14 cellular contexts compared by ENCODE assay signal in the genomic region with DNA sequence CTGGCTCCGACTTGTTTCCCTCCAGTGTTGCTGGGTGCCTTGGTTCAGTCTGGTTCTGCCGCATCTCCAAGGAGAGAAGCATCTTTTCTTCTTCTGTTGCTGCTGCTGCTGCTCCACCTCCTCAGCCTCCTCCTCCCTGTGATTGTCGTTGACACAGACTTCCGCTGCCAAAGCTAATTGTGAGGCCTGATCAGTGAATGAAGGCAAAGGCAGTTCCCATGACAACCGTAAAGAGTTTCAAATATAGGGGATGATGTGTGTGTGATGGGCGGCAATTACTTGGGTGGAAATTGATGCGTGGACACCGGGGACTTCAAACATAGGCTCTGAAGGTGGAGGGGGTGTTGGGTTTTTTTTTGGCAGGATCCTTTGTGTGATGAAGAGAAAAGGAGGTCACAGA. TPM values are rescaled to one million over a fixed set of nuclear protein-coding genes. Genes with fewer than 3 reads are reported as not detected.
DNase-seq lines count a peak whose midpoint lies in the region; ATAC-seq and TF ChIP-seq lines count a peak whose summit lies in the region.
"Had no signal": no experiment of that assay in that cellular context is flagged by ENCODE, and none has a peak within 500 bp of the region (broad histone marks: within the 10 kb centered on the region; RNA-seq: fewer than 3 reads in every experiment).

No MANE protein-coding gene starts in this region.

- H3K9me3 ChIP-seq in endodermal cell (ENCODE audit: control insufficient read depth, low read length): no peaks in the 10 kb centered on the region
- H3K9me3 ChIP-seq: ascending aorta, BE2C, HAP-1 had no signal

- intact Hi-C loops in natural killer cell (cut with micrococcal nuclease): no loop called here

- no peaks in the 10 kb centered on the region for H3K9me3 Mint-ChIP-seq in natural killer cell treated with Interleukin-12 subunit alpha and Interleukin-12 subunit beta and Interleukin-15 and Interleukin-18, amount 100 ng/mL, for 72 hours
- H3K9me3 Mint-ChIP-seq in natural killer cell: no peaks in the 10 kb centered on the region
- no peaks in the 10 kb centered on the region for H3K9me3 Mint-ChIP-seq in endodermal cell

- peak; percentile 25 for DNase-seq in natural killer cell treated with Interleukin-12 subunit alpha and Interleukin-12 subunit beta and Interleukin-15 and Interleukin-18, amount 100 ng/mL, for 72 hours (ENCODE audit: low spot score)
- no peak for DNase-seq in natural killer cell
- DNase-seq in activated CD4-positive, alpha-beta T cell treated with anti-CD3 and anti-CD28 coated beads, Interleukin-2, amount 50 U/mL, for 1 hour: peak; percentile 51
- no peak for DNase-seq in endodermal cell
- peak; percentile 71 for DNase-seq in superior temporal gyrus (ENCODE audit: extremely low spot score)
- DNase-seq in NCI-H2196 treated with DMSO at 0.1 percent for 48 hours (lab: John Stamatoyannopoulos, UW; ENCODE audit: unreplicated experiment): no peak
- DNase-seq: BE2C, foreskin fibroblast, NCI-H524 treated with DMSO at 0.1 percent for 48 hours had no signal

- H3K27me3 Mint-ChIP-seq in natural killer cell treated with Interleukin-12 subunit alpha and Interleukin-12 subunit beta and Interleukin-15 and Interleukin-18, amount 100 ng/mL, for 72 hours: no peaks in the 10 kb centered on the region
- H3K27me3 Mint-ChIP-seq in natural killer cell (ENCODE audit: low read depth in 2 of 2) (no peaks in the 10 kb centered on the region), endodermal cell (ENCODE audit: insufficient read depth) (no peaks in the 10 kb centered on the region)

- no peak overlapping the region for H3K4me3 ChIP-seq in endodermal cell (ENCODE audit: low read length)
- H3K4me3 ChIP-seq: ascending aorta, HAP-1 had no signal

- WGBS in endodermal cell (ENCODE audit: insufficient coverage in 1 of 2, insufficient read length in 1 of 2), 2 experiments: 84 to 88% methylated on average over 6 to 8 of the region's 8 CpGs

- no peak overlapping the region for H3K4me3 Mint-ChIP-seq in natural killer cell treated with Interleukin-12 subunit alpha and Interleukin-12 subunit beta and Interleukin-15 and Interleukin-18, amount 100 ng/mL, for 72 hours
- no peak overlapping the region for H3K4me3 Mint-ChIP-seq in natural killer cell
- H3K4me3 Mint-ChIP-seq in endodermal cell: no peak overlapping the region

- H3K36me3 ChIP-seq in endodermal cell (ENCODE audit: control insufficient read depth, insufficient read depth, low read length): peaks cover 7% of the 10 kb centered on the region
- H3K36me3 ChIP-seq: ascending aorta, BE2C, HAP-1 had no signal

- no peak overlapping the region for H3K9ac ChIP-seq in endodermal cell (ENCODE audit: extremely low read depth, low read length, poor library complexity, severe bottlenecking)

- H3K27ac ChIP-seq in endodermal cell (ENCODE audit: low read depth, low read length): peak overlapping the region; percentile 40
- H3K27ac ChIP-seq: ascending aorta, RWPE1 had no signal

- TF ChIP-seq CTCF in natural killer cell (IDR thresholded peaks at IDR 0.05) (no peak), endodermal cell (conservative IDR thresholded peaks at IDR 0.05) (no peak)

- no peaks in the 10 kb centered on the region for H3K36me3 Mint-ChIP-seq in natural killer cell treated with Interleukin-12 subunit alpha and Interleukin-12 subunit beta and Interleukin-15 and Interleukin-18, amount 100 ng/mL, for 72 hours
- H3K36me3 Mint-ChIP-seq in natural killer cell: no peaks in the 10 kb centered on the region
- H3K36me3 Mint-ChIP-seq in endodermal cell (ENCODE audit: low read depth): peaks cover 6% of the 10 kb centered on the region

- H3K4me1 ChIP-seq in endodermal cell (ENCODE audit: control insufficient read depth, insufficient read depth, low read length): no peaks in the 10 kb centered on the region
- H3K4me1 ChIP-seq: HAP-1 had no signal

- H3K27me3 ChIP-seq in endodermal cell (ENCODE audit: control insufficient read depth, insufficient read depth, low read length, poor library complexity, severe bottlenecking): no peaks in the 10 kb centered on the region
- H3K27me3 ChIP-seq: ascending aorta, BE2C had no signal

- H3K27ac Mint-ChIP-seq in natural killer cell treated with Interleukin-12 subunit alpha and Interleukin-12 subunit beta and Interleukin-15 and Interleukin-18, amount 100 ng/mL, for 72 hours: peak overlapping the region in 1 of 2 donors; percentile 88
- H3K27ac Mint-ChIP-seq in natural killer cell: peak overlapping the region in 1 of 2 donors; percentile 21
- H3K27ac Mint-ChIP-seq in endodermal cell: no peak overlapping the region

- ATAC-seq in natural killer cell treated with Interleukin-12 subunit alpha and Interleukin-12 subunit beta and Interleukin-15 and Interleukin-18, amount 100 ng/mL, for 72 hours: no peak
- no peak for ATAC-seq in natural killer cell
- no peak for ATAC-seq in GM18517 (IDR thresholded peaks at IDR 0.05; ENCODE audit: unreplicated experiment)
- no peak for ATAC-seq in GM18511 (IDR thresholded peaks at IDR 0.05; ENCODE audit: unreplicated experiment)

- H3K4me1 Mint-ChIP-seq in natural killer cell treated with Interleukin-12 subunit alpha and Interleukin-12 subunit beta and Interleukin-15 and Interleukin-18, amount 100 ng/mL, for 72 hours (ENCODE audit: low read depth in 2 of 2): peaks cover 61 to 69% of the 10 kb centered on the region in 2 donors
- peaks cover 63 to 70% of the 10 kb centered on the region in 2 donors for H3K4me1 Mint-ChIP-seq in natural killer cell
- peaks cover 27% of the 10 kb centered on the region for H3K4me1 Mint-ChIP-seq in endodermal cell

RNA-seq across cellular contexts. Expression of a gene that starts 13.7 kb away (rescaled TPM):
- total RNA-seq in natural killer cell treated with Interleukin-12 subunit alpha and Interleukin-12 subunit beta and Interleukin-15 and Interleukin-18, amount 100 ng/mL, for 72 hours: 10 to 100 TPM; 29.3 to 70.3 TPM
- total RNA-seq in natural killer cell: 10 to 100 TPM; 40.0 to 47.9 (median 45.3) TPM
- 10 to 100 TPM; 23.5 to 26.3 TPM for total RNA-seq in endodermal cell
- 12.5 TPM for polyA plus RNA-seq in endodermal cell (2013, experiment 1 of 2)
- polyA plus RNA-seq in endodermal cell (2013, experiment 2 of 2): 12.4 TPM

Comparison
In these comparisons a context has a peak if more than half of its experiments do, and no peak if none do; other contexts are left out.
1. DNase-seq: peak in natural killer cell treated with Interleukin-12 subunit alpha and Interleukin-12 subunit beta and Interleukin-15 and Interleukin-18, amount 100 ng/mL, for 72 hours (single experiment), activated CD4-positive, alpha-beta T cell treated with anti-CD3 and anti-CD28 coated beads, Interleukin-2, amount 50 U/mL, for 1 hour (single experiment) and superior temporal gyrus (single experiment); none in natural killer cell (single experiment), endodermal cell (single experiment) and NCI-H2196 treated with DMSO at 0.1 percent for 48 hours (single experiment).